ENCODE assay signal across 8 cellular contexts in genomic region chr11:75525433-75526191, GRCh38. TPM values are rescaled to one million over a fixed set of nuclear protein-coding genes. Genes with fewer than 3 reads are reported as not detected.
A peak's percentile ranks its signal among the peaks of the same experiment; 100 is the strongest.
DNase-seq lines count a peak whose midpoint lies in the region; ATAC-seq and TF ChIP-seq lines count a peak whose summit lies in the region.

GDPD5 (minus strand) TSS chr11:75525941; CDS start chr11:75477735, 48,206 bp downstream.

- DNase-seq in NCI-H1417 (lab: John Stamatoyannopoulos, UW): peak; percentile 91 to 93 (median 92)
- peak; percentile 82 to 91 (median 85) for DNase-seq in T-helper 1 cell
- DNase-seq in adrenal gland: peak; percentile 72 to 85 (median 82)
- peak; percentile 72 for DNase-seq in right atrium auricular region (ENCODE audit: low spot score)
- peak; percentile 85 for DNase-seq in putamen (ENCODE audit: low spot score)
- DNase-seq in uterus: peak; percentile 82 to 84

- peak; percentile 80 for ATAC-seq in HG02759 (IDR thresholded peaks at IDR 0.05; ENCODE audit: unreplicated experiment)

- 0 to 1% (median 0%) methylated on average over 1 to 99 of the region's 99 CpGs for WGBS in adrenal gland, 4 donors

- peak within 1 kb of the TSS in 3 of 4 donors; percentile 26 to 76 (median 36) for H3K4me3 ChIP-seq in adrenal gland
- H3K4me3 ChIP-seq in right atrium auricular region: peak within 1 kb of the TSS; percentile 67 to 79
- peak within 1 kb of the TSS; percentile 69 to 70 for H3K4me3 ChIP-seq in uterus

- H3K9me3 ChIP-seq in adrenal gland (replicated peaks in 1 of 3) (no peaks in the 10 kb centered on the region), right atrium auricular region (no peaks in the 10 kb centered on the region), uterus (no peaks in the 10 kb centered on the region)

- TF ChIP-seq CTCF in GM12873 (IDR thresholded peaks at IDR 0.05; ENCODE audit: insufficient read depth, low read depth, low read length, missing control alignments) (peak; percentile 55), adrenal gland (IDR thresholded peaks at IDR 0.05) (peak in 3 of 6 experiments; percentile 25 to 54 (median 41)), right atrium auricular region (IDR thresholded peaks at IDR 0.05) (peak; percentile 56 to 76), uterus (IDR thresholded peaks at IDR 0.05) (peak; percentile 13 to 73 (median 56))

- H3K36me3 ChIP-seq in adrenal gland (replicated peaks in 1 of 2) (no peaks in the 10 kb centered on the region), right atrium auricular region (no peaks in the 10 kb centered on the region), uterus (no peaks in the 10 kb centered on the region)

- peak within 1 kb of the TSS in 1 of 5 donors; percentile 74 for H3K27ac ChIP-seq in adrenal gland
- peak within 1 kb of the TSS in 1 of 2 donors; percentile 66 for H3K27ac ChIP-seq in right atrium auricular region
- peak within 1 kb of the TSS; percentile 47 to 59 for H3K27ac ChIP-seq in uterus

- no peak for TF ChIP-seq POLR2A in adrenal gland (IDR thresholded peaks at IDR 0.05)
- peak; percentile 53 to 59 for TF ChIP-seq POLR2A in uterus (IDR thresholded peaks at IDR 0.05)

- H3K27me3 ChIP-seq in adrenal gland: no peaks in the 10 kb centered on the region
- no peaks in the 10 kb centered on the region for H3K27me3 ChIP-seq in right atrium auricular region
- no peaks in the 10 kb centered on the region for H3K27me3 ChIP-seq in uterus

- intact Hi-C loops in adrenal gland (cut with DNase I) (loop anchor here in 1 of 2 donors (10.0 kb wide), 1 partner anchor 121 kb away; no protein-coding TSS in a partner anchor), uterus (cut with DNase I; ENCODE audit: low total_unique reads) (no loop called here)

- peaks cover 13 to 20% of the 10 kb centered on the region in 2 donors for H3K4me1 ChIP-seq in adrenal gland (replicated peaks in 1 of 2)
- H3K4me1 ChIP-seq in right atrium auricular region: peaks cover 0 to 27% of the 10 kb centered on the region in 2 donors
- H3K4me1 ChIP-seq in uterus: no peaks in the 10 kb centered on the region

RNA-seq across cellular contexts. Expression of gene GDPD5, which starts in this region (rescaled TPM):
- 10 to 100 TPM in 7 of 8 donors, 1 to 10 TPM in 1; 4.8 to 17.8 (median 14.5) TPM for total RNA-seq in adrenal gland
- 100 to 1,000 TPM in 1 of 3 donors, 10 to 100 TPM in 1, 1 to 10 TPM in 1; 4.1 to 110 (median 35.0) TPM for polyA plus RNA-seq in adrenal gland
- 1 to 10 TPM; 3.5 to 6.1 TPM for total RNA-seq in right atrium auricular region
- 10 to 100 TPM in 3 of 4 donors, 1 to 10 TPM in 1; 9.6 to 52.9 (median 28.2) TPM for total RNA-seq in uterus

Comparison
In these comparisons a context has a peak if more than half of its experiments do, and no peak if none do; other contexts are left out.
1. POLR2A ChIP-seq: peak in uterus (2 of 2); none in adrenal gland (0 of 2).
2. Peak in every context shown above with its lines, with median percentiles within 50 percentile points of each other: DNase-seq and H3K4me3 ChIP-seq.